In the genomic region with DNA sequence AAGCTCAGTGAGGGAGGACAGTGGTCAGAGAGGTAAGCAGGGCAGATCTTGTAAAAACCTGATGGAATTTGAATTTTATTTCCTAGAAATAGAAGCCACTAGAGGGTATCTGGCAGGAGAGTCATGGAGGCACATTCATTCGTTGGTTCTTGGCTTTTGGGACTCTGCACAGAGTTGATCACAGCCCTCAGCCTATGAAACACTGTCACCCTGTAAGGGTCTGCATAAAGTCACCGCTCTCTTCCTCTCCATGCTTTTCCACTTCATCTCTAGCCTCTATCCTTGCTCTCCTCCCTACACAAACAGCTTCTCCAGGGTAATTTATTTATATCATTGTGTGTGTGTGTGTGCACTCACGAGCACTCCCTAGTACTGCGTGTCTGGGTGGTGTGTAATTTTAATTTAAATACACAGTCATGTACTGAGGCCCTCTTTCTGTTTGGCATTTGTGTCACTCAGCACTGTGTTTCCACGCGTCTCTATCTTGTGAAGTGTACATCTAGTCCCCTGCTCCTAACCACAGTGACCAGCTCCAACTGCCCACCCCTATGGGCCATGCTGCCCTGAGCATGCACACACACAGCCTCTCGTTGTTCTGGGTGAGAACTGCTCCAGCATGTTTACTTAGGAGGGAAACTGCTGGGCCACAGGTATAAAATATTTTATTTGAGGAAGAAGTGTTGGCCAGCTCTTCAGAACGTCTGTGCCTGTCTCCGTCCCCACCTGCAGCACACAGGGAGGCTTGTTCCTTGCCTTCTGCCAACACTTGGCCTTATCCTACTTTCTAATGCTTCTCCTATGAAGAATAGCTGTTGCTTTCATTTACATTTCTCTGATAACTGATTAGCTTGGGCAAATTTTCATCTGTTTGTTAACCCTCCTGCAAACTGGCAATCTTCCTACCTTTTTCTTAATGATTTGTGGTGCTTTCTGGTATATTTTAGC, we compare ENCODE assay signal across 17 cellular contexts. TPM values are rescaled to one million over a fixed set of nuclear protein-coding genes. Genes with fewer than 3 reads are reported as not detected.
A peak's percentile ranks its signal among the peaks of the same experiment; 100 is the strongest.
DNase-seq lines count a peak whose midpoint lies in the region; ATAC-seq and TF ChIP-seq lines count a peak whose summit lies in the region.
"Had no signal": no experiment of that assay in that cellular context is flagged by ENCODE, and none has a peak within 500 bp of the region (broad histone marks: within the 10 kb centered on the region; RNA-seq: fewer than 3 reads in every experiment).

No MANE protein-coding gene starts in this region.

- H3K36me3 Mint-ChIP-seq in GM23338 (ENCODE audit: low read depth) (peaks cover 36% of the 10 kb centered on the region), progenitor cell of endocrine pancreas (ENCODE audit: insufficient read depth) (peaks cover 8% of the 10 kb centered on the region)

- H4K20me1 ChIP-seq in GM23338 (replicated peaks; ENCODE audit: insufficient read depth) (peaks cover 10% of the 10 kb centered on the region), OCI-LY1 (ENCODE audit: insufficient read depth, low read length) (no peaks in the 10 kb centered on the region), hepatocyte (ENCODE audit: insufficient read depth, poor library complexity, severe bottlenecking) (peaks cover 92% of the 10 kb centered on the region)

- H3K27ac Mint-ChIP-seq in GM23338 (peak overlapping the region; percentile 11), progenitor cell of endocrine pancreas (peak overlapping the region; percentile 9)
- H3K27ac Mint-ChIP-seq: activated CD4-positive, alpha-beta memory T cell treated with anti-CD3 and anti-CD28 coated beads for 36 hours; activated naive CD8-positive, alpha-beta T cell had no signal

- H3K4me2 ChIP-seq in GM23338 (peak overlapping the region; percentile 82), OCI-LY1 (ENCODE audit: low read length) (no peak overlapping the region), hepatocyte (peak overlapping the region; percentile 74)

- H2AFZ ChIP-seq in GM23338, result no peak overlapping the region
- no peak overlapping the region for H2AFZ ChIP-seq in OCI-LY1 (ENCODE audit: low read length)
- H2AFZ ChIP-seq in hepatocyte, result no peak overlapping the region

- ATAC-seq in GM23338, result no peak
- ATAC-seq in HG02759 (IDR thresholded peaks at IDR 0.05; ENCODE audit: unreplicated experiment), result no peak
- ATAC-seq: GM12878, pancreas had no signal

- H3K27ac ChIP-seq in GM23338 (ENCODE audit: low read depth) (no peak overlapping the region), OCI-LY1 (ENCODE audit: low read depth, low read length, poor library complexity, severe bottlenecking) (peak overlapping the region; percentile 13), hepatocyte (peak overlapping the region; percentile 38)
- H3K27ac ChIP-seq: pancreas had no signal

- H3K79me2 ChIP-seq in GM23338 (replicated peaks; ENCODE audit: insufficient read depth) (peaks cover 79% of the 10 kb centered on the region), OCI-LY1 (ENCODE audit: insufficient read depth, low read length) (peaks cover 21% of the 10 kb centered on the region), hepatocyte (peaks cover 94% of the 10 kb centered on the region)

- 0 out of 2 replicates have a peak, but pooled peaks cover 4% of the 10 kb centered on the region for H3K27me3 ChIP-seq in GM23338 (ENCODE audit: insufficient read depth)
- H3K27me3 ChIP-seq in OCI-LY1 (ENCODE audit: insufficient read depth, low read length), result no peaks in the 10 kb centered on the region
- H3K27me3 ChIP-seq in hepatocyte, result no peaks in the 10 kb centered on the region
- H3K27me3 ChIP-seq in HAP-1 (ENCODE audit: low read depth), result no peaks in the 10 kb centered on the region
- H3K27me3 ChIP-seq: pancreas had no signal

- peaks cover 13% of the 10 kb centered on the region for H3F3A ChIP-seq in GM23338 (replicated peaks; ENCODE audit: low read depth)
- no peaks in the 10 kb centered on the region for H3F3A ChIP-seq in OCI-LY1 (ENCODE audit: insufficient read depth, low read length)

- TF ChIP-seq CTCF in GM23338 (conservative IDR thresholded peaks at IDR 0.05; ENCODE audit: low read depth in 2 of 2) (no peak), OCI-LY1 (IDR thresholded peaks at IDR 0.05; ENCODE audit: low read length) (no peak), hepatocyte (IDR thresholded peaks at IDR 0.05; ENCODE audit: poor library complexity) (no peak), progenitor cell of endocrine pancreas (IDR thresholded peaks at IDR 0.05; ENCODE audit: unreplicated experiment) (no peak)

- DNase-seq in GM23338 (ENCODE audit: low spot score), result no peak
- no peak for DNase-seq in hepatocyte (ENCODE audit: low spot score)
- DNase-seq in progenitor cell of endocrine pancreas (ENCODE audit: low spot score, unreplicated experiment), result no peak
- DNase-seq in HAP-1 (ENCODE audit: low spot score in 2 of 2), result no peak
- no peak for DNase-seq in COLO829 (ENCODE audit: low spot score)
- DNase-seq: activated CD4-positive, alpha-beta memory T cell treated with anti-CD3 and anti-CD28 coated beads for 36 hours; AML-193; foreskin melanocyte; NCI-H2029 treated with DMSO at 0.1 percent for 48 hours; NCI-H446 treated with DMSO at 0.1 percent for 48 hours; Right ventricle myocardium superior; stimulated activated CD4-positive, alpha-beta T cell treated with anti-CD3 and anti-CD28 coated beads, Interleukin-4, amount 100 ng/mL, for 1 hour had no signal

- 83% methylated on average over 9 of the region's 9 CpGs for WGBS in hepatocyte (ENCODE audit: low lambda C conversion rate, missing lambda C conversion rate)

- no peaks in the 10 kb centered on the region for H3K9me2 ChIP-seq in GM23338 (ENCODE audit: insufficient read depth)
- H3K9me2 ChIP-seq in OCI-LY1 (ENCODE audit: low read depth, low read length), result no peaks in the 10 kb centered on the region
- H3K9me2 ChIP-seq in hepatocyte (replicated peaks; ENCODE audit: insufficient read depth), result no peaks in the 10 kb centered on the region

- no peaks in the 10 kb centered on the region for H3K9me3 ChIP-seq in OCI-LY1 (ENCODE audit: low read length)
- no peaks in the 10 kb centered on the region for H3K9me3 ChIP-seq in hepatocyte (ENCODE audit: low read depth)
- H3K9me3 ChIP-seq in HAP-1, result no peaks in the 10 kb centered on the region
- H3K9me3 ChIP-seq: pancreas had no signal

- H3K9me3 Mint-ChIP-seq in GM23338 (peaks cover 11% of the 10 kb centered on the region), progenitor cell of endocrine pancreas (ENCODE audit: low read depth) (no peaks in the 10 kb centered on the region)
- H3K9me3 Mint-ChIP-seq: activated CD4-positive, alpha-beta memory T cell treated with anti-CD3 and anti-CD28 coated beads for 36 hours had no signal

- no peak overlapping the region for H3K9ac ChIP-seq in OCI-LY1 (ENCODE audit: low read length)

- peak overlapping the region; percentile 38; the same call in 1 of the 2 replicates for H3K4me3 ChIP-seq in GM23338
- H3K4me3 ChIP-seq in OCI-LY1 (ENCODE audit: low read depth, low read length, poor library complexity, severe bottlenecking), result no peak overlapping the region
- H3K4me3 ChIP-seq in hepatocyte, result no peak overlapping the region
- no peak overlapping the region for H3K4me3 ChIP-seq in HAP-1
- H3K4me3 ChIP-seq: GM12878, pancreas had no signal

- no peaks in the 10 kb centered on the region for H3K36me3 ChIP-seq in GM23338 (ENCODE audit: insufficient read depth)
- no peaks in the 10 kb centered on the region for H3K36me3 ChIP-seq in OCI-LY1 (ENCODE audit: insufficient read depth, low read length)
- H3K36me3 ChIP-seq in hepatocyte (replicated peaks; ENCODE audit: insufficient read depth, low read depth), result no peaks in the 10 kb centered on the region
- no peaks in the 10 kb centered on the region for H3K36me3 ChIP-seq in HAP-1 (replicated peaks)
- H3K36me3 ChIP-seq: pancreas had no signal

- in situ Hi-C loops in HAP-1 (cut with MboI; ENCODE audit: low sequenced_read_pairs), result no loop called here

- H3K4me1 Mint-ChIP-seq in GM23338, result peaks cover 78% of the 10 kb centered on the region
- peaks cover 63% of the 10 kb centered on the region for H3K4me1 Mint-ChIP-seq in progenitor cell of endocrine pancreas (ENCODE audit: low read depth)

- H3K27me3 Mint-ChIP-seq in GM23338 (ENCODE audit: insufficient read depth, low read depth, poor library complexity) (peaks cover 27% of the 10 kb centered on the region), progenitor cell of endocrine pancreas (no peaks in the 10 kb centered on the region)
- H3K27me3 Mint-ChIP-seq: activated CD4-positive, alpha-beta memory T cell treated with anti-CD3 and anti-CD28 coated beads for 36 hours; activated naive CD8-positive, alpha-beta T cell had no signal

- H3K4me3 Mint-ChIP-seq in GM23338, result peak overlapping the region; percentile 55; the same call in 1 of the 3 replicates
- no peak overlapping the region for H3K4me3 Mint-ChIP-seq in progenitor cell of endocrine pancreas (ENCODE audit: low read depth)
- H3K4me3 Mint-ChIP-seq: activated CD4-positive, alpha-beta memory T cell treated with anti-CD3 and anti-CD28 coated beads for 36 hours; activated naive CD8-positive, alpha-beta T cell had no signal

- H3K4me1 ChIP-seq in GM23338 (ENCODE audit: insufficient read depth), result peaks cover 71% of the 10 kb centered on the region
- H3K4me1 ChIP-seq in OCI-LY1 (ENCODE audit: insufficient read depth, low read length, severe bottlenecking), result peaks cover 56% of the 10 kb centered on the region
- peaks cover 59% of the 10 kb centered on the region for H3K4me1 ChIP-seq in hepatocyte (ENCODE audit: insufficient read depth)
- H3K4me1 ChIP-seq in HAP-1, result no peaks in the 10 kb centered on the region

TF ChIP-seq in GM23338, 12 proteins besides CTCF, POLR2A, EP300 and RAD21 (continues in another document):
- TF ChIP-seq JUNB (IDR thresholded peaks at IDR 0.05; ENCODE audit: unreplicated experiment) (no peak), CREB1 (CRISPR knock-in tag; IDR thresholded peaks at IDR 0.05; ENCODE audit: low read depth) (no peak)

RNA-seq across cellular contexts. Expression of a gene that starts 4.5 kb away (rescaled TPM):
- 2.8 and 4.2 TPM in 2 replicates for total RNA-seq in GM23338 (2014; rRNA removed; shearing (Covaris generic))
- polyA plus RNA-seq in GM23338 (2016; fragmentation: Nextera tagmentation; extraction: Ambion mirVana) (0.89 and 1.5 TPM in 2 replicates), hepatocyte (3.1 and 4.0 TPM in 2 replicates)
- total RNA-seq in hepatocyte (6.6 and 7.9 TPM in 2 replicates), progenitor cell of endocrine pancreas (18.0 and 18.7 TPM in 2 replicates)
